21 cellular contexts compared by ENCODE assay signal in genomic region chr2:236665572-236666118, GRCh38.
DNase-seq lines count a peak whose midpoint lies in the region; ATAC-seq and TF ChIP-seq lines count a peak whose summit lies in the region.
"Had no signal": no experiment of that assay in that cellular context is flagged by ENCODE, and none has a peak within 500 bp of the region (broad histone marks: within the 10 kb centered on the region; RNA-seq: fewer than 3 reads in every experiment).

No MANE protein-coding gene starts in this region.

- 88% methylated on average over 11 of the region's 11 CpGs for WGBS in esophagus muscularis mucosa

- H3K36me3 ChIP-seq in esophagus muscularis mucosa, result no peaks in the 10 kb centered on the region
- H3K36me3 ChIP-seq: HAP-1, neutrophil, upper lobe of left lung had no signal

- no peak overlapping the region for H3K4me3 Mint-ChIP-seq in activated CD8-positive, alpha-beta memory T cell treated with anti-CD3 and anti-CD28 coated beads, Interleukin-2, amount 10 ng/mL, durations not matched to agents 7 days and 5 days
- H3K4me3 Mint-ChIP-seq: activated CD4-positive, alpha-beta T cell treated with anti-CD3 and anti-CD28 coated beads for 36 hours; activated naive CD8-positive, alpha-beta T cell treated with anti-CD3 and anti-CD28 coated beads, Interleukin-2, amount 50 U/mL, for 24 hours; dendritic cell treated with granulocyte-macrophage colony-stimulating factor and Interleukin-4, amounts not matched to agents 40 ng/mL and 50 ng/mL, for 4 days; immature natural killer cell had no signal

- H3K27me3 Mint-ChIP-seq in activated CD8-positive, alpha-beta memory T cell treated with anti-CD3 and anti-CD28 coated beads, Interleukin-2, amount 10 ng/mL, durations not matched to agents 7 days and 5 days, result peaks cover 21% of the 10 kb centered on the region

- no peak for ATAC-seq in activated CD8-positive, alpha-beta memory T cell treated with anti-CD3 and anti-CD28 coated beads, Interleukin-2, amount 10 ng/mL, durations not matched to agents 7 days and 5 days
- ATAC-seq in HG03565 (IDR thresholded peaks at IDR 0.05; ENCODE audit: unreplicated experiment) (no peak), GM18502 (IDR thresholded peaks at IDR 0.05; ENCODE audit: poor library complexity, unreplicated experiment) (no peak), GM18907 (IDR thresholded peaks at IDR 0.05; ENCODE audit: unreplicated experiment) (no peak)
- ATAC-seq: activated CD4-positive, alpha-beta T cell treated with anti-CD3 and anti-CD28 coated beads for 36 hours; activated naive CD8-positive, alpha-beta T cell treated with anti-CD3 and anti-CD28 coated beads, Interleukin-2, amount 50 U/mL, for 24 hours had no signal

- TF ChIP-seq CTCF in esophagus muscularis mucosa (IDR thresholded peaks at IDR 0.05), result no peak

- DNase-seq in activated CD8-positive, alpha-beta memory T cell treated with anti-CD3 and anti-CD28 coated beads for 24 hours, result peak; percentile 30
- no peak for DNase-seq in activated CD8-positive, alpha-beta memory T cell treated with anti-CD3 and anti-CD28 coated beads, Interleukin-2, amount 10 ng/mL, durations not matched to agents 7 days and 5 days
- peak; percentile 92 for DNase-seq in RPMI7951 (ENCODE audit: low read depth)
- peak; percentile 53 for DNase-seq in esophagus muscularis mucosa (ENCODE audit: extremely low spot score)
- peak; percentile 29 for DNase-seq in ureter (ENCODE audit: low spot score)
- DNase-seq: 8988T; activated CD4-positive, alpha-beta T cell treated with anti-CD3 and anti-CD28 coated beads for 36 hours; activated effector memory CD4-positive, alpha-beta T cell treated with Interleukin-2 at 50 U/mL for 16 hours; activated naive CD8-positive, alpha-beta T cell treated with anti-CD3 and anti-CD28 coated beads, Interleukin-2, amount 50 U/mL, for 24 hours; C1 segment of cervical spinal cord; immature natural killer cell; NCI-H1417 treated with DMSO at 0.1 percent for 48 hours; NCI-H2107; NCI-H524 treated with DMSO at 0.1 percent for 48 hours; upper lobe of left lung had no signal

- intact Hi-C loops in esophagus muscularis mucosa (cut with DNase I), result no loop called here

- H3K4me3 ChIP-seq in esophagus muscularis mucosa, result no peak overlapping the region
- H3K4me3 ChIP-seq: HAP-1, upper lobe of left lung had no signal

- TF ChIP-seq POLR2A in esophagus muscularis mucosa (IDR thresholded peaks at IDR 0.05; ENCODE audit: low read depth), result no peak

- H3K36me3 Mint-ChIP-seq in activated CD8-positive, alpha-beta memory T cell treated with anti-CD3 and anti-CD28 coated beads, Interleukin-2, amount 10 ng/mL, durations not matched to agents 7 days and 5 days, result no peaks in the 10 kb centered on the region
- H3K36me3 Mint-ChIP-seq: immature natural killer cell had no signal

- TF ChIP-seq EP300 in esophagus muscularis mucosa (IDR thresholded peaks at IDR 0.05), result no peak

- H3K4me1 Mint-ChIP-seq in activated CD8-positive, alpha-beta memory T cell treated with anti-CD3 and anti-CD28 coated beads, Interleukin-2, amount 10 ng/mL, durations not matched to agents 7 days and 5 days, result no peaks in the 10 kb centered on the region
- H3K4me1 Mint-ChIP-seq: activated CD4-positive, alpha-beta T cell treated with anti-CD3 and anti-CD28 coated beads for 36 hours; activated naive CD8-positive, alpha-beta T cell treated with anti-CD3 and anti-CD28 coated beads, Interleukin-2, amount 50 U/mL, for 24 hours; immature natural killer cell had no signal

- no peak overlapping the region for H3K27ac ChIP-seq in esophagus muscularis mucosa (replicated peaks in 1 of 4)
- H3K27ac ChIP-seq: neutrophil, upper lobe of left lung had no signal

- H3K27ac Mint-ChIP-seq in activated CD8-positive, alpha-beta memory T cell treated with anti-CD3 and anti-CD28 coated beads, Interleukin-2, amount 10 ng/mL, durations not matched to agents 7 days and 5 days, result no peak overlapping the region
- H3K27ac Mint-ChIP-seq: activated CD4-positive, alpha-beta T cell treated with anti-CD3 and anti-CD28 coated beads for 36 hours; activated naive CD8-positive, alpha-beta T cell treated with anti-CD3 and anti-CD28 coated beads, Interleukin-2, amount 50 U/mL, for 24 hours; dendritic cell treated with granulocyte-macrophage colony-stimulating factor and Interleukin-4, amounts not matched to agents 40 ng/mL and 50 ng/mL, for 4 days; immature natural killer cell had no signal

- H3K9me3 Mint-ChIP-seq in activated CD8-positive, alpha-beta memory T cell treated with anti-CD3 and anti-CD28 coated beads, Interleukin-2, amount 10 ng/mL, durations not matched to agents 7 days and 5 days (ENCODE audit: low read depth), result no peaks in the 10 kb centered on the region
- H3K9me3 Mint-ChIP-seq: activated naive CD8-positive, alpha-beta T cell treated with anti-CD3 and anti-CD28 coated beads, Interleukin-2, amount 50 U/mL, for 24 hours; immature natural killer cell had no signal

- peaks cover 0 to 12% (median 5%) of the 10 kb centered on the region in 4 donors for H3K9me3 ChIP-seq in esophagus muscularis mucosa
- H3K9me3 ChIP-seq: HAP-1, neutrophil had no signal

- H3K4me1 ChIP-seq in esophagus muscularis mucosa, result peaks cover 21 to 38% (median 34%) of the 10 kb centered on the region in 4 donors
- H3K4me1 ChIP-seq: HAP-1, upper lobe of left lung had no signal

- H3K27me3 ChIP-seq in esophagus muscularis mucosa, result no peaks in the 10 kb centered on the region
- H3K27me3 ChIP-seq: upper lobe of left lung had no signal

- CTCF ChIA-PET in activated CD8-positive, alpha-beta memory T cell treated with anti-CD3 and anti-CD28 coated beads, Interleukin-2, amount 10 ng/mL, durations not matched to agents 7 days and 5 days (lab: Charles Lee), result no interaction called here
